Comparison of ENCODE assay signal across 22 cellular contexts in genomic region chr2:205964111-205964761, GRCh38.
DNase-seq lines count a peak whose midpoint lies in the region; ATAC-seq, FAIRE-seq and TF ChIP-seq lines count a peak whose summit lies in the region.
"Had no signal": no experiment of that assay in that cellular context is flagged by ENCODE, and none has a peak within 500 bp of the region (broad histone marks: within the 10 kb centered on the region; RNA-seq: fewer than 3 reads in every experiment).

No MANE protein-coding gene starts in this region.

- no peaks in the 10 kb centered on the region for H3K9me1 ChIP-seq in endothelial cell of umbilical vein (replicated peaks; ENCODE audit: control insufficient read depth, extremely low read depth, insufficient read depth, low read length)

- no peak for TF ChIP-seq POLR2A in endothelial cell of umbilical vein (IDR thresholded peaks at IDR 0.05; ENCODE audit: low read depth, low read length)
- no peak for TF ChIP-seq POLR2A in heart left ventricle (IDR thresholded peaks at IDR 0.05)

- H3K36me3 ChIP-seq in endothelial cell of umbilical vein (ENCODE audit: control insufficient read depth in 2 of 2, extremely low read depth in 1 of 2, insufficient read depth in 2 of 2, low read length in 2 of 2) (no peaks in the 10 kb centered on the region), heart left ventricle (no peaks in the 10 kb centered on the region)
- H3K36me3 ChIP-seq: HAP-1, Peyer's patch had no signal

- intact Hi-C loops in endothelial cell of umbilical vein (cut with micrococcal nuclease) (no loop called here), heart left ventricle (cut with DNase I) (no loop called here)

- H3K4me3 ChIP-seq in endothelial cell of umbilical vein (replicated peaks in 1 of 3; ENCODE audit: insufficient read depth in 1 of 3, low read depth in 1 of 3, low read length in 3 of 3) (no peak overlapping the region), heart left ventricle (no peak overlapping the region)
- H3K4me3 ChIP-seq: HAP-1, Peyer's patch had no signal

- H3K4me1 ChIP-seq in endothelial cell of umbilical vein (ENCODE audit: control insufficient read depth, extremely low read depth, insufficient read depth, low read length): peaks cover 5% of the 10 kb centered on the region
- H3K4me1 ChIP-seq in heart left ventricle: no peaks in the 10 kb centered on the region
- H3K4me1 ChIP-seq: HAP-1 had no signal

- H3K4me2 ChIP-seq in endothelial cell of umbilical vein (ENCODE audit: insufficient read depth, low read length): no peak overlapping the region
- H3K4me2 ChIP-seq: SK-N-SH had no signal

- FAIRE-seq in endothelial cell of umbilical vein (lab: Jason Lieb, UNC): peak; percentile 63

- H4K20me1 ChIP-seq in endothelial cell of umbilical vein (replicated peaks; ENCODE audit: control insufficient read depth, extremely low read depth, insufficient read depth, low read length): no peaks in the 10 kb centered on the region

- H3K79me2 ChIP-seq in endothelial cell of umbilical vein (ENCODE audit: control insufficient read depth, insufficient read depth, low read length): no peaks in the 10 kb centered on the region

- dilution Hi-C loops in endothelial cell of umbilical vein (cut with MboI; ENCODE audit: extremely low pct_ligation_motif_present, low sequenced_read_pairs): no loop called here

- H3K27ac ChIP-seq in endothelial cell of umbilical vein (ENCODE audit: insufficient read depth, low read depth, low read length): no peak overlapping the region
- no peak overlapping the region for H3K27ac ChIP-seq in heart left ventricle
- H3K27ac ChIP-seq: 22Rv1, Peyer's patch had no signal

- no peak overlapping the region for H3K9ac ChIP-seq in endothelial cell of umbilical vein (replicated peaks; ENCODE audit: extremely low read depth, insufficient read depth, low read length)
- H3K9ac ChIP-seq: SK-N-SH had no signal

- no peak for ATAC-seq in heart left ventricle

- WGBS in heart left ventricle, 4 donors: 61 to 69% (median 65%) methylated on average over 8 of the region's 8 CpGs

- BruUV-seq in endothelial cell of umbilical vein (replicated peaks; lab: Mats Ljungman, UMichigan): no TSS peak

- H2AFZ ChIP-seq in endothelial cell of umbilical vein (ENCODE audit: low read depth, low read length): no peak overlapping the region

- POLR2A ChIA-PET in endothelial cell of umbilical vein (lab: Charles Lee): interaction anchor here (0.6 kb wide), 1 partner anchor 124 kb away, joined by 5 read pairs; no protein-coding TSS in a partner anchor

- DNase-seq in NCI-H2029 (lab: John Stamatoyannopoulos, UW) (peak; percentile 21), NCI-H2029 treated with DMSO at 0.1 percent for 48 hours (lab: John Stamatoyannopoulos, UW) (no peak), NCI-H69 (lab: John Stamatoyannopoulos, UW) (peak; percentile 27), endothelial cell of umbilical vein (ENCODE audit: low read depth, low spot score) (peak; percentile 92), pulmonary artery endothelial cell (ENCODE audit: low read depth, low spot score) (peak; percentile 67), Kasumi-1 (lab: John Stamatoyannopoulos, UW) (no peak), heart left ventricle (no peak), SIG-M5 treated with dmso at 0.1 percent for 504 hours (lab: John Stamatoyannopoulos, UW; ENCODE audit: unreplicated experiment) (no peak)
- DNase-seq: AML-193; COR-L47; DMS 273 treated with DMSO at 0.1 percent for 48 hours; GDM1; MM.1S; NCI-H1092 treated with DMSO at 0.1 percent for 48 hours; NCI-H1694; NCI-H2227 treated with DMSO at 0.1 percent for 48 hours; NCI-H524 treated with DMSO at 0.1 percent for 48 hours; NK-92 treated with Interleukin-12 subunit alpha and Interleukin-12 subunit beta, amount 100 ng/mL, for 24 hours; Peyer's patch; SK-N-SH had no signal

- H3K9me3 ChIP-seq in endothelial cell of umbilical vein (replicated peaks; ENCODE audit: control insufficient read depth, insufficient read depth, low read length): no peaks in the 10 kb centered on the region
- H3K9me3 ChIP-seq in heart left ventricle: no peaks in the 10 kb centered on the region
- H3K9me3 ChIP-seq: HAP-1, Peyer's patch, SK-N-SH had no signal

- CTCF ChIA-PET in endothelial cell of umbilical vein (lab: Charles Lee): interaction anchor here (0.8 to 1.0 kb wide), 3 partner anchors 12 to 38 kb away, joined by 3 to 4 read pairs (median 4); no protein-coding TSS in a partner anchor

- no peak for TF ChIP-seq CTCF in endothelial cell of umbilical vein (IDR thresholded peaks at IDR 0.05; ENCODE audit: extremely low read depth in 1 of 2, insufficient read depth in 1 of 2, low read depth in 1 of 2, low read length in 2 of 2)
- no peak for TF ChIP-seq CTCF in heart left ventricle (IDR thresholded peaks at IDR 0.05)

- H3K27me3 ChIP-seq in endothelial cell of umbilical vein (ENCODE audit: control insufficient read depth in 2 of 2, insufficient read depth in 2 of 2, low read length in 2 of 2): peaks cover 0 to 6% of the 10 kb centered on the region in 2 experiments
- H3K27me3 ChIP-seq in heart left ventricle: no peaks in the 10 kb centered on the region
- H3K27me3 ChIP-seq: Peyer's patch had no signal

TF ChIP-seq in endothelial cell of umbilical vein, 7 proteins besides CTCF, POLR2A, EP300 and RAD21:
- TF ChIP-seq POLR2AphosphoS5 (IDR thresholded peaks at IDR 0.05; ENCODE audit: insufficient read depth, low read depth, low read length) (peak; percentile 27), JUN (IDR thresholded peaks at IDR 0.05; ENCODE audit: borderline replicate concordance, insufficient read depth, insufficient read length, low read depth) (peak; percentile 24), MAX (IDR thresholded peaks at IDR 0.05; ENCODE audit: insufficient read depth, insufficient read length) (no peak)

Comparison
In these comparisons a context has a peak if more than half of its experiments do, and no peak if none do; other contexts are left out.
1. DNase-seq: peak in NCI-H2029 (single experiment), NCI-H69 (single experiment), endothelial cell of umbilical vein (single experiment) and pulmonary artery endothelial cell (single experiment); none in NCI-H2029 treated with DMSO at 0.1 percent for 48 hours (single experiment), Kasumi-1 (0 of 2), heart left ventricle (0 of 5) and SIG-M5 treated with dmso at 0.1 percent for 504 hours (single experiment).